Comparison of ENCODE assay signal across 27 cellular contexts in genomic region chr13:112592181-112592580, GRCh38.
"Had no signal": no experiment of that assay in that cellular context is flagged by ENCODE, and none has a peak within 500 bp of the region (broad histone marks: within the 10 kb centered on the region; RNA-seq: fewer than 3 reads in every experiment).

No MANE protein-coding gene starts in this region.

- H3K9ac ChIP-seq: parathyroid adenoma had no signal

- H3K27ac ChIP-seq: left ventricle myocardium inferior, neutrophil, parathyroid adenoma, psoas muscle, right lobe of liver, stomach, testis, thyroid gland, upper lobe of left lung, vagina had no signal

- H3K36me3 Mint-ChIP-seq: memory B cell had no signal

- H2AFZ ChIP-seq: parathyroid adenoma had no signal

- DNase-seq: hypothalamus; islet precursor cell; left ventricle myocardium inferior; midbrain; mucosa of descending colon; naive thymus-derived CD8-positive, alpha-beta T cell; occipital lobe; psoas muscle; stimulated activated CD4-positive, alpha-beta T cell treated with anti-CD3 and anti-CD28 coated beads, Interleukin-12 subunit alpha, Interleukin-12 subunit beta, amount 100 ng/mL, for 4 hours; stimulated activated CD4-positive, alpha-beta T cell treated with anti-CD3 and anti-CD28 coated beads, Interleukin-15, amount 100 ng/mL, for 24 hours; stimulated activated CD4-positive, alpha-beta T cell treated with anti-CD3 and anti-CD28 coated beads, Interleukin-2, amount 100 ng/mL, for 24 hours; stimulated activated CD4-positive, alpha-beta T cell treated with anti-CD3 and anti-CD28 coated beads, Interleukin-4, amount 100 ng/mL, for 1 hour; stimulated activated naive B cell treated with anti-CD40 and anti-IgM and Interleukin-4, amounts not matched to agents 10 μg/mL and 1 μg/mL and 100 μg/mL, for 72 hours; stimulated activated naive CD8-positive, alpha-beta T cell treated with anti-CD3 and anti-CD28 coated beads, Interleukin-15, Interleukin-2, amounts not matched to agents 100 U/mL and 50 U/mL, for 24 hours; stomach; testis; thyroid gland had no signal

- H3K27ac Mint-ChIP-seq: memory B cell; nephron; stimulated activated naive B cell treated with anti-CD40 and anti-IgM and Interleukin-4, amounts not matched to agents 10 μg/mL and 1 μg/mL and 100 μg/mL, for 72 hours had no signal

- H3K4me3 Mint-ChIP-seq: memory B cell; naive thymus-derived CD8-positive, alpha-beta T cell; nephron; neural crest cell; stimulated activated naive B cell treated with anti-CD40 and anti-IgM and Interleukin-4, amounts not matched to agents 10 μg/mL and 1 μg/mL and 100 μg/mL, for 72 hours had no signal

- H3K79me2 ChIP-seq: parathyroid adenoma had no signal

- H3K27me3 ChIP-seq: neutrophil, right lobe of liver, stomach, testis, thyroid gland, upper lobe of left lung, vagina had no signal

- H3K9me3 ChIP-seq: left ventricle myocardium inferior, mucosa of descending colon, neutrophil, psoas muscle, right lobe of liver, stomach, testis, thyroid gland, upper lobe of left lung, vagina had no signal

- ATAC-seq: mucosa of descending colon; naive thymus-derived CD8-positive, alpha-beta T cell; psoas muscle; stimulated activated naive B cell treated with anti-CD40 and anti-IgM and Interleukin-4, amounts not matched to agents 10 μg/mL and 1 μg/mL and 100 μg/mL, for 72 hours; stimulated activated naive CD8-positive, alpha-beta T cell treated with anti-CD3 and anti-CD28 coated beads, Interleukin-15, Interleukin-2, amounts not matched to agents 100 U/mL and 50 U/mL, for 24 hours had no signal

- H3K4me1 ChIP-seq: parathyroid adenoma, psoas muscle, right lobe of liver, testis, vagina had no signal

- H3K9me3 Mint-ChIP-seq: naive thymus-derived CD8-positive, alpha-beta T cell had no signal

- H3K4me2 ChIP-seq: smooth muscle cell had no signal

- H3K4me3 ChIP-seq: left ventricle myocardium inferior, lung, mucosa of descending colon, psoas muscle, right lobe of liver, smooth muscle cell, stomach, testis, thyroid gland, upper lobe of left lung, vagina had no signal

- H3K36me3 ChIP-seq: left ventricle myocardium inferior, neutrophil, right lobe of liver, stomach, thyroid gland, upper lobe of left lung, vagina had no signal
